ENCODE assay signal across 18 cellular contexts in the genomic region with DNA sequence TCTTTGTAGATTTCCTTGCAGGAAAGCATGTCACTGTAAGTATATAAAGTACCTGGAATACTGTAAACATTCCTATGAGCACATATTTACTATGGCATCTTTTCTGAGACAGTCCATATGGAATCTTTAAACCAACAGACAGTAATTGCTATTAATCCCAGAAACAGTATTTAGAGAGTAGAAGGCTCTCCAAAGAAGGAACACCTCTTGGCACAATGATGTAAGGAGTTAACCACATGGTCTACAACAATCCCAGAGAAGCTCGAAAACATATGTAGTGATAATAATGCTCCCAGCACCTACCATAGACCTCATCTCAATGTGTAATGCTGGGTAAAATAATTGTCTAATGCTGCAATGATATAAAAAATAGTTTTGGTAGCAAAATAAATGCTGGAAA.
"Had no signal": no experiment of that assay in that cellular context is flagged by ENCODE, and none has a peak within 500 bp of the region (broad histone marks: within the 10 kb centered on the region; RNA-seq: fewer than 3 reads in every experiment).

No MANE protein-coding gene starts in this region.

- H3K4me1 ChIP-seq: foreskin keratinocyte, right lobe of liver had no signal

- H3K9me3 ChIP-seq: ascending aorta, pancreas, right lobe of liver, stomach, testis, vagina had no signal

- DNase-seq: activated CD4-positive, CD25-positive, alpha-beta regulatory T cell treated with anti-CD3 and anti-CD28 coated beads, Interleukin-2, amount 50 U/mL, for 72 hours; activated gamma-delta T cell treated with Interleukin-2 at 50 U/mL for 16 hours; activated T-cell treated with anti-CD3 and anti-CD28 coated beads, Interleukin-2, amount 50 U/mL, for 1 hour; dermis blood vessel endothelial cell; effector memory CD4-positive, alpha-beta T cell; foreskin keratinocyte; glutamatergic neuron; mesenchymal stem cell; nephron progenitor cell; right lobe of liver; small intestine; stomach; testis; trophoblast cell had no signal

- H3K27ac ChIP-seq: ascending aorta, foreskin keratinocyte, pancreas, right lobe of liver, stomach, testis, vagina, VCaP had no signal

- H3K4me3 ChIP-seq: ascending aorta, pancreas, right lobe of liver, stomach, testis, vagina had no signal

- ATAC-seq: foreskin keratinocyte, right lobe of liver had no signal

- H3K36me3 ChIP-seq: pancreas had no signal

- H3K27me3 ChIP-seq: ascending aorta, foreskin keratinocyte, pancreas, right lobe of liver, stomach, testis, vagina had no signal
